Comparison of ENCODE assay signal across 20 cellular contexts in the genomic region with DNA sequence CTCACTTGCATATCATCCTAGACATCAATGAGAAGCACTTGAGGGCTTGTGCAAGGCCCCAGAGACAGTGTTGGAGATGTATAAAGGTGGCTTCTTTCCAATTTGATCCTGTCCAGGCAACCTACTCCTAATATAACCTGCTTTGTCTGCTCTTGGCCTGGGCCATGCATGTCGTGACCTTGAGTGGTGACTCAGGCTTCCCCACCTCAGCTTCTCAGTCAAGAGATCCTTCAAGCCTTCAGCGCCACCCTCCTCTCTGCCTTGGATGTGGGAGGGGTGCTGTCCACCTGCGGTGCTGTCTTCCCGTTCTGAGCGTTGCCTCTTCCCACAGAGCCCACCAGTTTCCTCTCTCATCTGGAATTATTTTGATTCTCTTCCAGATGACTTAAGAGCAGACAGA. TPM values are rescaled to one million over a fixed set of nuclear protein-coding genes. Genes with fewer than 3 reads are reported as not detected.
"Had no signal": no experiment of that assay in that cellular context is flagged by ENCODE, and none has a peak within 500 bp of the region (broad histone marks: within the 10 kb centered on the region; RNA-seq: fewer than 3 reads in every experiment).

No MANE protein-coding gene starts in this region.

- H3K27ac Mint-ChIP-seq: dendritic cell treated with granulocyte-macrophage colony-stimulating factor and Interleukin-4, amounts not matched to agents 40 ng/mL and 50 ng/mL, for 4 days; mesothelial cell of epicardium had no signal

- DNase-seq: colonic mucosa; cortex of kidney; effector CD8-positive, alpha-beta T cell; esophagus squamous epithelium; foreskin fibroblast; glutamatergic neuron; heart right ventricle; left cardiac atrium; left lung; left ventricle myocardium superior; lower lobe of right lung; mesenchymal stem cell; mucosa of descending colon had no signal

- H3K27me3 ChIP-seq: colonic mucosa, esophagus squamous epithelium, gastrocnemius medialis, heart right ventricle, left lung had no signal

- H3K4me3 ChIP-seq: colonic mucosa, esophagus squamous epithelium, gastrocnemius medialis, heart right ventricle, left lung, lower lobe of right lung, mucosa of descending colon had no signal

- H3K27me3 Mint-ChIP-seq: dendritic cell treated with granulocyte-macrophage colony-stimulating factor and Interleukin-4, amounts not matched to agents 40 ng/mL and 50 ng/mL, for 4 days had no signal

- H3K9me3 Mint-ChIP-seq: dendritic cell treated with granulocyte-macrophage colony-stimulating factor and Interleukin-4, amounts not matched to agents 40 ng/mL and 50 ng/mL, for 4 days; mesothelial cell of epicardium had no signal

- H3K36me3 ChIP-seq: colonic mucosa, esophagus squamous epithelium, lower lobe of right lung had no signal

- FAIRE-seq: endothelial cell of umbilical vein, islet of Langerhans, keratinocyte had no signal

- ATAC-seq: gastrocnemius medialis, left cardiac atrium, left lung, left ventricle myocardium superior, lower lobe of right lung, mucosa of descending colon had no signal

- H3K27ac ChIP-seq: colonic mucosa, heart right ventricle, left lung, lower lobe of right lung had no signal

- H3K4me1 Mint-ChIP-seq: mesothelial cell of epicardium had no signal

- H3K4me1 ChIP-seq: colonic mucosa had no signal

- H3K4me3 Mint-ChIP-seq: dendritic cell treated with granulocyte-macrophage colony-stimulating factor and Interleukin-4, amounts not matched to agents 40 ng/mL and 50 ng/mL, for 4 days; mesothelial cell of epicardium had no signal

- H3K9me3 ChIP-seq: colonic mucosa, esophagus squamous epithelium, gastrocnemius medialis, heart right ventricle, left lung, lower lobe of right lung, mucosa of descending colon had no signal

RNA-seq across cellular contexts. Expression of gene LSMEM1, which starts 6.7 kb away (rescaled TPM):
- total RNA-seq: epithelial cell of proximal tubule had no signal
